ENCODE assay signal across 8 cellular contexts in the genomic region with DNA sequence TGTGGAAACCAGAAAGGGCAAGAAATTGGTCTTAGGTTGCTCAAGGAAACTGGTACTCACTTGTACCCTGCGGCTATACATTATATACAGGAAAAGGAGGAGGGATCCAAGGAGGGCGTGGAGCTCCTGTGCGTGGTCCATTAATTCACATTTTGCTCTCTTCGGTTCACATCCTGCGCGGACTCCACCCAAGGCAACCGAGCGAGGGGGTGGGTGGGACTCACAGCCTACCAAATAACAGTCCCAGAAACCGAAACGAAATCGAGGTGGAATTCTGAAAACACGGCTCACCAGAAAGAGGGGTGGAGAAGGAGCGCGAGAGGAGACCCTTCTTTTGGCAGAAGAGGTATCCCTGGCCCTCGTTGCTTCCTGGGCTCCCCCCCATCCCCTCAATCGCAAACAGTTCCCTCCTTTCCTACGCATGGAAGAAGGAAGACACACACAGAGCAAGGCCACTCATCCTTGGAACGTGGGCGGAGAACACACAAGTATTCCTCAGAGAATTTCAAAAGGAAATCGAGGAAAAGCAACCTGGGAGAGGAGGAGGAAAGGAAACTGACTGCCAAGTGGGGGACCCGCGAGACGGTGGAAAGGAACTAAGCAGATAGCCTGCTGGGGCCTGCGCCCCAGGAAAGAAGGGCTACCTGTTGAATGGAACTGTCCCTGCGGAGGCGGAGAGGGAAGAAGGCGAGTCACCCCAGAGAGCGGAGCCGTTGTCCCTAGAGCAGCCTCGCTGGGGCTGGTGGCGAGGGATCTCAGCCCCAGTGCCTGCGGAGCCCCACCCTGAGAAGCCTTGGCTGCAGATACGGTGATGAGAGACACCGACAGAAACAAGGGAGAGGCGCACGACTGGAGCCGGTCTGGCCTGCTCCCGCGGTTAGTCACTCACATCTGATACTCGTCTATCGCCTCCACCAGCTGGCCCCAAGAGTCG.
A peak's percentile ranks its signal among the peaks of the same experiment; 100 is the strongest.
DNase-seq lines count a peak whose midpoint lies in the region; ATAC-seq and TF ChIP-seq lines count a peak whose summit lies in the region.

No MANE protein-coding gene starts in this region.

- peak; percentile 28 for ATAC-seq in GM18868 (IDR thresholded peaks at IDR 0.05; ENCODE audit: unreplicated experiment)
- peak; percentile 29 for ATAC-seq in HG03103 (IDR thresholded peaks at IDR 0.05; ENCODE audit: low read depth, unreplicated experiment)

- DNase-seq in AG08396 (ENCODE audit: low spot score), result peak; percentile 75
- peak; percentile 29 for DNase-seq in NCI-H446 treated with DMSO at 0.1 percent for 48 hours (lab: John Stamatoyannopoulos, UW)
- peak; percentile 62 to 63 for DNase-seq in activated CD4-positive, alpha-beta T cell treated with anti-CD3 and anti-CD28 coated beads for 4 hours
- DNase-seq in choroid plexus epithelial cell (ENCODE audit: low read depth), result peak; percentile 63
- peak; percentile 89 for DNase-seq in left kidney (ENCODE audit: low read depth, low spot score)
- DNase-seq in stimulated activated CD4-positive, alpha-beta T cell treated with anti-CD3 and anti-CD28 coated beads, Interleukin-4, amount 100 ng/mL, for 1 hour, result peak; percentile 61

- TF ChIP-seq CTCF in choroid plexus epithelial cell (conservative IDR thresholded peaks at IDR 0.05; ENCODE audit: low read depth, low read length), result no peak

- H3K4me3 ChIP-seq in choroid plexus epithelial cell (ENCODE audit: low read depth, low read length), result peak overlapping the region; percentile 90

Comparison
In these comparisons a context has a peak if more than half of its experiments do, and no peak if none do; other contexts are left out.
1. Peak in every context shown above with its lines: DNase-seq, ATAC-seq and H3K4me3 ChIP-seq.
2. DNase-seq: peak in every context shown above with its lines; median percentile 89 in left kidney; 75 in AG08396; 63 in choroid plexus epithelial cell; 62 in activated CD4-positive, alpha-beta T cell treated with anti-CD3 and anti-CD28 coated beads for 4 hours; 61 in stimulated activated CD4-positive, alpha-beta T cell treated with anti-CD3 and anti-CD28 coated beads, Interleukin-4, amount 100 ng/mL, for 1 hour; 29 in NCI-H446 treated with DMSO at 0.1 percent for 48 hours.